In the genomic region with DNA sequence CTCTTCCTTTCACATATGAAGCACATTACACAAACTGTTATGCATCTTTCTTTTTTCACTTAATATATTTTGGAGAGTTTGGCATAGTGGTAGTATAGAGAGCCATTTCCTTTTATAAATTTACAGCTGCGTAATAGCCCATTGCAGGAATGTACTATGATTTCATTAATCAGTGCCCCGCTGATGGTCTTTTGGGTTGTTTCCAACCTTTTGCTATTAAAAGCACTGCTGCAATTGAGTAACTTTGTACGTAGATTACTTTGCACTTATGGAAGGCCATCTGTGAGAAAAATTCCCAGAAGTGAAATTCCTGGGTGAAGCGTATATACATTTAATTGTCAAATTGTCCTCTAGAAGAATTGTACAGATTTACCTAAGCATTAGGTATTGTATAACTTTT, we compare ENCODE assay signal across 29 cellular contexts.
"Had no signal": no experiment of that assay in that cellular context is flagged by ENCODE, and none has a peak within 500 bp of the region (broad histone marks: within the 10 kb centered on the region; RNA-seq: fewer than 3 reads in every experiment).

No MANE protein-coding gene starts in this region.

- DNase-seq: activated B cell treated with CpG ODN at 0.5 μM for 24 hours; activated CD4-positive, alpha-beta T cell treated with anti-CD3 and anti-CD28 coated beads for 48 hours; activated CD4-positive, alpha-beta T cell treated with anti-CD3 and anti-CD28 coated beads, Interleukin-2, amount 50 U/mL, for 1 hour; activated CD4-positive, alpha-beta T cell treated with anti-CD3 and anti-CD28 coated beads, Interleukin-2, amount 50 U/mL, for 48 hours; activated CD8-positive, alpha-beta memory T cell treated with anti-CD3 and anti-CD28 coated beads for 24 hours; activated CD8-positive, alpha-beta T cell treated with anti-CD3 and anti-CD28 coated beads for 36 hours; activated effector memory CD4-positive, alpha-beta T cell treated with anti-CD3 and anti-CD28 coated beads, Interleukin-2, amount 50 U/mL, for 16 hours; activated naive CD4-positive, alpha-beta T cell treated with anti-CD3 and anti-CD28 coated beads, Interleukin-2, amount 10 ng/mL, durations not matched to agents 7 days and 5 days; activated naive CD8-positive, alpha-beta T cell treated with anti-CD3 and anti-CD28 coated beads, Interleukin-2, amount 10 ng/mL, durations not matched to agents 7 days and 5 days; activated T-cell treated with anti-CD3 and anti-CD28 coated beads, Interleukin-2, amount 50 U/mL, for 4 hours; amniotic stem cell; anterior cingulate cortex; brain microvascular endothelial cell; dorsolateral prefrontal cortex; effector memory CD4-positive, alpha-beta T cell; endodermal cell; head of caudate nucleus; hippocampal formation; T-helper 17 cell; T1000; WERI-Rb-1 had no signal

- H3K9me3 Mint-ChIP-seq: activated B cell treated with CpG ODN at 0.5 μM for 24 hours; activated CD8-positive, alpha-beta T cell treated with anti-CD3 and anti-CD28 coated beads for 36 hours; activated naive CD4-positive, alpha-beta T cell treated with anti-CD3 and anti-CD28 coated beads, Interleukin-2, amount 10 ng/mL, durations not matched to agents 7 days and 5 days; activated naive CD8-positive, alpha-beta T cell treated with anti-CD3 and anti-CD28 coated beads, Interleukin-2, amount 10 ng/mL, durations not matched to agents 7 days and 5 days; activated T-helper 2 cell treated with anti-CD3 and anti-CD28 coated beads, Interferon-gamma antibody, Interleukin-2, Interleukin-4, amounts not matched to agents 10 μg/mL and 5 μg/mL and 100 μg/mL, durations not matched to agents 14 hours and 24 hours and 36 hours; dendritic cell treated with granulocyte-macrophage colony-stimulating factor and Interleukin-4, amounts not matched to agents 40 ng/mL and 50 ng/mL, for 4 days; endodermal cell had no signal

- ATAC-seq: activated CD4-positive, CD25-positive, alpha-beta regulatory T cell treated with anti-CD3 and anti-CD28 coated beads, Interleukin-2, amount 50 U/mL, for 24 hours; activated CD8-positive, alpha-beta T cell treated with anti-CD3 and anti-CD28 coated beads for 36 hours; activated naive CD4-positive, alpha-beta T cell treated with anti-CD3 and anti-CD28 coated beads, Interleukin-2, amount 50 U/mL, for 72 hours; activated T-cell treated with anti-CD3 and anti-CD28 coated beads, Interleukin-2, amount 50 U/mL, for 4 hours; esophagus mucosa; T-helper 17 cell had no signal

- H3K27me3 Mint-ChIP-seq: activated B cell treated with CpG ODN at 0.5 μM for 24 hours; activated CD8-positive, alpha-beta T cell treated with anti-CD3 and anti-CD28 coated beads for 36 hours; activated naive CD4-positive, alpha-beta T cell treated with anti-CD3 and anti-CD28 coated beads, Interleukin-2, amount 10 ng/mL, durations not matched to agents 7 days and 5 days; activated naive CD8-positive, alpha-beta T cell treated with anti-CD3 and anti-CD28 coated beads, Interleukin-2, amount 10 ng/mL, durations not matched to agents 7 days and 5 days; central memory CD8-positive, alpha-beta T cell; dendritic cell treated with granulocyte-macrophage colony-stimulating factor and Interleukin-4, amounts not matched to agents 40 ng/mL and 50 ng/mL, for 4 days; T-helper 17 cell had no signal

- H3K27ac Mint-ChIP-seq: activated B cell treated with CpG ODN at 0.5 μM for 24 hours; activated CD8-positive, alpha-beta T cell treated with anti-CD3 and anti-CD28 coated beads for 36 hours; activated naive CD4-positive, alpha-beta T cell treated with anti-CD3 and anti-CD28 coated beads, Interleukin-2, amount 10 ng/mL, durations not matched to agents 7 days and 5 days; activated naive CD4-positive, alpha-beta T cell treated with anti-CD3 and anti-CD28 coated beads, Interleukin-2, amount 50 U/mL, for 72 hours; activated naive CD8-positive, alpha-beta T cell treated with anti-CD3 and anti-CD28 coated beads, Interleukin-2, amount 10 ng/mL, durations not matched to agents 7 days and 5 days; activated T-helper 2 cell treated with anti-CD3 and anti-CD28 coated beads, Interferon-gamma antibody, Interleukin-2, Interleukin-4, amounts not matched to agents 10 μg/mL and 5 μg/mL and 100 μg/mL, durations not matched to agents 14 hours and 24 hours and 36 hours; dendritic cell treated with granulocyte-macrophage colony-stimulating factor and Interleukin-4, amounts not matched to agents 40 ng/mL and 50 ng/mL, for 4 days; endodermal cell; T-helper 17 cell; T-helper 2 cell treated with Interferon-gamma antibody and Interleukin-4, amounts not matched to agents 5 μg/mL and 100 μg/mL, for 36 hours had no signal

- H3K4me1 Mint-ChIP-seq: activated B cell treated with CpG ODN at 0.5 μM for 24 hours; activated naive CD4-positive, alpha-beta T cell treated with anti-CD3 and anti-CD28 coated beads, Interleukin-2, amount 10 ng/mL, durations not matched to agents 7 days and 5 days; activated naive CD8-positive, alpha-beta T cell treated with anti-CD3 and anti-CD28 coated beads, Interleukin-2, amount 10 ng/mL, durations not matched to agents 7 days and 5 days; central memory CD8-positive, alpha-beta T cell; T-helper 17 cell had no signal

- H3K4me3 Mint-ChIP-seq: activated B cell treated with CpG ODN at 0.5 μM for 24 hours; activated CD8-positive, alpha-beta T cell treated with anti-CD3 and anti-CD28 coated beads for 36 hours; activated naive CD4-positive, alpha-beta T cell treated with anti-CD3 and anti-CD28 coated beads, Interleukin-2, amount 10 ng/mL, durations not matched to agents 7 days and 5 days; activated naive CD8-positive, alpha-beta T cell treated with anti-CD3 and anti-CD28 coated beads, Interleukin-2, amount 10 ng/mL, durations not matched to agents 7 days and 5 days; activated T-cell treated with anti-CD3 and anti-CD28 coated beads, Interleukin-2, amount 50 U/mL, for 4 hours; central memory CD8-positive, alpha-beta T cell; dendritic cell treated with granulocyte-macrophage colony-stimulating factor and Interleukin-4, amounts not matched to agents 40 ng/mL and 50 ng/mL, for 4 days; endodermal cell; T-helper 17 cell; T-helper 2 cell treated with Interferon-gamma antibody and Interleukin-4, amounts not matched to agents 5 μg/mL and 100 μg/mL, for 36 hours had no signal

- H3K36me3 Mint-ChIP-seq: activated naive CD4-positive, alpha-beta T cell treated with anti-CD3 and anti-CD28 coated beads, Interleukin-2, amount 10 ng/mL, durations not matched to agents 7 days and 5 days; activated naive CD4-positive, alpha-beta T cell treated with anti-CD3 and anti-CD28 coated beads, Interleukin-2, amount 50 U/mL, for 72 hours; activated naive CD8-positive, alpha-beta T cell treated with anti-CD3 and anti-CD28 coated beads, Interleukin-2, amount 10 ng/mL, durations not matched to agents 7 days and 5 days had no signal

- H3K4me3 ChIP-seq: coronary artery, dorsolateral prefrontal cortex had no signal
